In genomic region chr12:98644712-98645571, GRCh38 we compare ENCODE assay signal across 8 cellular contexts. TPM values are rescaled to one million over a fixed set of nuclear protein-coding genes. Genes with fewer than 3 reads are reported as not detected.
DNase-seq lines count a peak whose midpoint lies in the region; ATAC-seq, FAIRE-seq and TF ChIP-seq lines count a peak whose summit lies in the region.

Gene APAF1 (plus strand): TSS chr12:98645290. CDS start chr12:98648360, 3,070 bp downstream.
Gene IKBIP (minus strand): TSS chr12:98644788. CDS start chr12:98644701, 87 bp downstream.

- CTCF ChIA-PET in Caco-2 (lab: Charles Lee) = interaction anchor here (1.0 to 1.4 kb wide), 3 partner anchors 13 to 354 kb away, joined by 4 read pairs; no protein-coding TSS in a partner anchor

- peak; percentile 92 for FAIRE-seq in HTR-8/SVneo (lab: Jason Lieb, UNC)

- POLR2A ChIA-PET in Caco-2 (lab: Charles Lee) = interaction anchor here (1.0 kb wide), 1 partner anchor 52 kb away, joined by 12 read pairs; the partner anchor contains the start of gene SLC25A3

- TF ChIP-seq CTCF in Caco-2 (IDR thresholded peaks at IDR 0.05; ENCODE audit: insufficient read depth in 1 of 2, low read depth in 1 of 2, low read length in 1 of 2, severe bottlenecking in 1 of 2, unreplicated experiment in 1 of 2) = no peak

- H3K4me3 Mint-ChIP-seq in Caco-2 (ENCODE audit: unreplicated experiment) = peak within 1 kb of the TSS; percentile 86
- H3K4me3 Mint-ChIP-seq in effector memory CD8-positive, alpha-beta T cell = peak within 1 kb of the TSS; percentile 95 to 99
- peak within 1 kb of the TSS; percentile 99 for H3K4me3 Mint-ChIP-seq in memory B cell

- no TSS peak for BruUV-seq in Caco-2 (replicated peaks; lab: Mats Ljungman, UMichigan)

- H3K4me3 ChIP-seq in Caco-2 (ENCODE audit: low read depth, low read length) = peak within 1 kb of the TSS; percentile 95

- H3K27ac Mint-ChIP-seq in Caco-2 (ENCODE audit: unreplicated experiment) (peak within 1 kb of the TSS; percentile 75), memory B cell (peak within 1 kb of the TSS; percentile 95)
- peak within 1 kb of the TSS; percentile 93 to 94 for H3K27ac Mint-ChIP-seq in effector memory CD8-positive, alpha-beta T cell

- peaks cover 4% of the 10 kb centered on the region; the same call in 1 of the 2 replicates for H3K4me1 ChIP-seq in Caco-2

- intact Hi-C loops in Caco-2 (cut with micrococcal nuclease; ENCODE audit: unreplicated experiment) = loop anchor here (1.0 to 2.0 kb wide), 3 partner anchors 38 to 78 kb away; partner anchors contain the start of gene SLC25A3

- H3K36me3 Mint-ChIP-seq in Caco-2 (ENCODE audit: insufficient read depth, unreplicated experiment) (peaks cover 22% of the 10 kb centered on the region), memory B cell (peaks cover 5% of the 10 kb centered on the region)
- H3K36me3 Mint-ChIP-seq in effector memory CD8-positive, alpha-beta T cell (ENCODE audit: insufficient read depth) = peaks cover 27% of the 10 kb centered on the region

- H3K27me3 Mint-ChIP-seq in Caco-2 (ENCODE audit: insufficient read depth, unreplicated experiment) = no peaks in the 10 kb centered on the region
- no peaks in the 10 kb centered on the region for H3K27me3 Mint-ChIP-seq in effector memory CD8-positive, alpha-beta T cell
- H3K27me3 Mint-ChIP-seq in memory B cell = no peaks in the 10 kb centered on the region

- ATAC-seq in GM21381 (IDR thresholded peaks at IDR 0.05; ENCODE audit: unreplicated experiment) (peak; percentile 84), memory B cell (ENCODE audit: low read depth) (peak; percentile 88)
- peak; percentile 89 for ATAC-seq in effector memory CD8-positive, alpha-beta T cell (replicated peaks)

- no peaks in the 10 kb centered on the region for H3K27me3 ChIP-seq in Caco-2 (replicated peaks; ENCODE audit: control insufficient read depth, insufficient read depth, low read length)

- no peaks in the 10 kb centered on the region for H3K36me3 ChIP-seq in Caco-2 (ENCODE audit: control insufficient read depth, insufficient read depth, low read length)

- H3K9me3 Mint-ChIP-seq in Caco-2 (ENCODE audit: unreplicated experiment) = no peaks in the 10 kb centered on the region
- no peaks in the 10 kb centered on the region for H3K9me3 Mint-ChIP-seq in effector memory CD8-positive, alpha-beta T cell
- H3K9me3 Mint-ChIP-seq in memory B cell = no peaks in the 10 kb centered on the region

- no peaks in the 10 kb centered on the region for H3K9me3 ChIP-seq in Caco-2

- DNase-seq in Caco-2 = peak; percentile 94 to 98
- DNase-seq in HTR-8/SVneo (ENCODE audit: insufficient read length, low spot score) = peak; percentile 90
- DNase-seq in NOMO-1 treated with DMSO at 0.1 percent for 48 hours (lab: John Stamatoyannopoulos, UW; ENCODE audit: unreplicated experiment) = peak; percentile 88
- DNase-seq in activated CD8-positive, alpha-beta memory T cell treated with anti-CD3 and anti-CD28 coated beads for 4 hours (ENCODE audit: low read depth in 2 of 2) = peak; percentile 91 to 95
- DNase-seq in effector memory CD8-positive, alpha-beta T cell = peak; percentile 97 to 98 (median 98)
- DNase-seq in memory B cell (ENCODE audit: low spot score in 2 of 2) = peak; percentile 98 to 99
- DNase-seq in stimulated activated CD8-positive, alpha-beta memory T cell treated with anti-CD3 and anti-CD28 coated beads, Interleukin-12 subunit alpha, Interleukin-12 subunit beta, amount 100 ng/mL, for 1 hour (ENCODE audit: low read depth) = peak; percentile 91

- peaks cover 7% of the 10 kb centered on the region for H3K4me1 Mint-ChIP-seq in Caco-2 (ENCODE audit: low read depth, unreplicated experiment)
- H3K4me1 Mint-ChIP-seq in effector memory CD8-positive, alpha-beta T cell (ENCODE audit: low read depth in 2 of 2) = peaks cover 9 to 19% of the 10 kb centered on the region in 2 donors
- H3K4me1 Mint-ChIP-seq in memory B cell = peaks cover 12% of the 10 kb centered on the region

RNA-seq across cellular contexts. Expression of gene APAF1, which starts in this region (rescaled TPM):
- total RNA-seq in Caco-2 (2022) = 13.4 and 16.5 TPM in 2 replicates

RNA-seq across cellular contexts. Expression of gene IKBIP, which starts in this region (rescaled TPM):
- 9.9 and 10.9 TPM in 2 replicates for total RNA-seq in Caco-2 (2022)

Comparison
In these comparisons a context has a peak if more than half of its experiments do, and no peak if none do; other contexts are left out.
1. Peak in every context shown above with its lines: DNase-seq, ATAC-seq and H3K4me3 ChIP-seq.